ENCODE assay signal across 7 cellular contexts in the genomic region with DNA sequence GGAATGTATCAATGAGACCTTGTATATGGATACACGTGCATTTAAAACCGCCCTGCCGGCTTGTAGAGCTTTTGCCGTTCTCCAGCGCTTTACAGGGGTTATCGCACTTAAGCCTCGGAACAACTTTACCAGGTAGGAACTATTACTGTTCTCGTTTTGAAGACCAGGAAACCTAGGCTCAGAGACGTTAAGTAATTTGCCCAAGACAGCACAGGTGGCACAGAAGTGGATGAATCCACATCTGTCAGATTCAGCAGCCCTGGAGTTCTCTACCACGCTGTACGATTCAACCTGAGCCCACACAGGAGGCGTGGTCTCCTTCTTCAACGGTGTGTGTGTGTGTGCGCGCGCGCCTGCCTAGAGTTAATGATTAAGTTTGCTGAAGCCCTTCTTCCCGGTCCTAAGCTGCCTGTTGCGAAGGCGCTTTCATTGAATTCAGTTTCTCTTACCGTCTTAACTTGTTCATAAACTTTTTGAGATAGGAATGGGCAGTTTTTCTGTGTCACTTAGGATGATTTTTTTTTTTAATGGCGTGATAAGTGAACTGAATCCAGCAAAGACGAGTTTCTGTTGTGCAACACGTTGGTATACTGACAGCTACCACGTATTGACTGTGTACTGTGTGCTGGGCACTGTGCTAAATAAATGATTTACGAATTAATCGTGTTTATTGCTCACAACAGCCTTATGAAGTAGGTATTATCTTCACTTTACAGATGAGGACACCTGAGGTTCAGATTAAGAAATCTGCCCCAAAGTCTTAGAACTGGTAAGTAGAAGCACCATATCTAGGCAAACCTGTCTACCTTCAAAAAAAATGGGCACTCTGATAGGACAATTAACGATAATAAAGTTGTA.
A peak's percentile ranks its signal among the peaks of the same experiment; 100 is the strongest.
DNase-seq lines count a peak whose midpoint lies in the region; ATAC-seq, FAIRE-seq and TF ChIP-seq lines count a peak whose summit lies in the region.

No MANE protein-coding gene starts in this region.

- no peak for TF ChIP-seq RAD21 in GM12878 (IDR thresholded peaks at IDR 0.05; ENCODE audit: insufficient read depth, low read depth, low read length)

- peak overlapping the region; percentile 71 for H3K9ac ChIP-seq in GM12878 (ENCODE audit: control insufficient read depth, insufficient read depth, low read length)
- H3K9ac ChIP-seq in iPS-20b (ENCODE audit: low read depth, low read length): peak overlapping the region; percentile 75; the same call in 1 of the 2 replicates

- intact Hi-C loops in GM12878 (cut with micrococcal nuclease; ENCODE audit: unreplicated experiment): loop anchor here (1.0 to 10.0 kb wide), 7 partner anchors 43 to 992 kb away; partner anchors contain the start of gene TRIM13

- in situ Hi-C loops in GM12878 (cut with MboI): loop anchor here (5.0 to 10.0 kb wide), 3 partner anchors 722 to 982 kb away; no protein-coding TSS in a partner anchor

- peak; percentile 33 for TF ChIP-seq POLR2A in GM12878 (IDR thresholded peaks at IDR 0.05; ENCODE audit: low read depth, low read length)

- H3K4me1 ChIP-seq in GM12878 (ENCODE audit: control insufficient read depth, insufficient read depth, low read length) (peaks cover 4% of the 10 kb centered on the region; the same call in 1 of the 2 replicates), iPS-20b (ENCODE audit: insufficient read depth, low read length) (peaks cover 19% of the 10 kb centered on the region; the same call in 1 of the 2 replicates)

- H4K20me1 ChIP-seq in GM12878 (ENCODE audit: control insufficient read depth, insufficient read depth): no peaks in the 10 kb centered on the region

- H3K9me3 ChIP-seq in GM12878 (replicated peaks; ENCODE audit: control insufficient read depth, insufficient read depth, low read length) (no peaks in the 10 kb centered on the region), iPS-20b (ENCODE audit: insufficient read depth, low read depth, low read length) (no peaks in the 10 kb centered on the region)

- H3K27ac ChIP-seq in GM12878 (ENCODE audit: control insufficient read depth, insufficient read depth): peak overlapping the region; percentile 70
- no peak overlapping the region for H3K27ac ChIP-seq in iPS-20b (ENCODE audit: low read length)

- peak overlapping the region; percentile 89 for H2AFZ ChIP-seq in GM12878 (ENCODE audit: control insufficient read depth, low read depth, low read length)

- DNase-seq in NCI-H187 (lab: John Stamatoyannopoulos, UW): peak; percentile 57 to 92
- DNase-seq in T-helper 22 cell (ENCODE audit: low read depth): peak; percentile 66
- peak; percentile 62 for DNase-seq in GM12878 (ENCODE audit: low read depth, low spot score)
- DNase-seq in stimulated activated CD4-positive, alpha-beta T cell treated with anti-CD3 and anti-CD28 coated beads, Interleukin-12 subunit alpha, Interleukin-12 subunit beta, amount 100 ng/mL, for 48 hours (ENCODE audit: low read depth in 2 of 3, low spot score in 1 of 3): peak; percentile 59 to 75 (median 63)

- CTCF ChIA-PET in GM12878 (lab: Yijun Ruan, JAX): interaction anchor here (0.6 to 15.3 kb wide), 11 partner anchors 8 to 832 kb away, joined by 4 to 159 read pairs (median 6); partner anchors contain the start of genes SPRYD7 and TRIM13

- BruUV-seq in GM12878 (replicated peaks; lab: Mats Ljungman, UMichigan): TSS peak; percentile 83

- WGBS in GM12878 (ENCODE audit: insufficient coverage, insufficient replicate concordance, low lambda C conversion rate, missing lambda C conversion rate): 2% methylated on average over 28 of the region's 28 CpGs

- TF ChIP-seq CTCF in GM12878 (IDR thresholded peaks at IDR 0.05 in 2 of 3, conservative IDR thresholded peaks at IDR 0.05 in 1 of 3; ENCODE audit: control insufficient read depth in 2 of 3, extremely low read depth in 1 of 3, insufficient read depth in 1 of 3, low read depth in 3 of 3, low read length in 3 of 3): no peak

- FAIRE-seq in GM12878 (lab: Jason Lieb, UNC): peak; percentile 38

- H3K79me2 ChIP-seq in GM12878 (ENCODE audit: control insufficient read depth, insufficient read depth, low read length): peaks cover 55% of the 10 kb centered on the region

- H3K4me2 ChIP-seq in GM12878 (ENCODE audit: control insufficient read depth, insufficient read depth): peak overlapping the region; percentile 80

- TF ChIP-seq EP300 in GM12878 (IDR thresholded peaks at IDR 0.05; ENCODE audit: borderline replicate concordance in 1 of 2, control insufficient read depth in 1 of 2, low read depth in 2 of 2, low read length in 2 of 2): no peak

- SMC1A ChIA-PET in GM12878 (lab: Charles Lee; ENCODE audit: uncharacterized antibody, unreplicated experiment): interaction anchor here (0.6 to 7.8 kb wide), 13 partner anchors 9 to 831 kb away, joined by 3 to 59 read pairs (median 5); partner anchors contain the start of gene TRIM13

- ATAC-seq in GM18508 (IDR thresholded peaks at IDR 0.05; ENCODE audit: insufficient read depth, unreplicated experiment): peak; percentile 45
- peak; percentile 48 for ATAC-seq in HG02970 (IDR thresholded peaks at IDR 0.05; ENCODE audit: low FRiP score, unreplicated experiment)
- peak; percentile 74 for ATAC-seq in GM12878

- RAD21 ChIA-PET in GM12878 (lab: Charles Lee; ENCODE audit: unreplicated experiment): interaction anchor here (0.6 to 13.9 kb wide), 5 partner anchors 9 to 831 kb away, joined by 3 to 175 read pairs (median 5); partner anchors contain the start of gene TRIM13

- H3K27me3 ChIP-seq in GM12878 (replicated peaks in 1 of 2; ENCODE audit: control insufficient read depth in 2 of 2, insufficient read depth in 2 of 2, low read length in 1 of 2): no peaks in the 10 kb centered on the region
- peaks cover 22% of the 10 kb centered on the region for H3K27me3 ChIP-seq in iPS-20b (ENCODE audit: insufficient read depth, low read length)

- peak overlapping the region; percentile 72 for H3K4me3 ChIP-seq in GM12878
- peak overlapping the region; percentile 86 for H3K4me3 ChIP-seq in iPS-20b (ENCODE audit: low read length)

- H3K36me3 ChIP-seq in GM12878 (ENCODE audit: control insufficient read depth in 2 of 2, insufficient read depth in 2 of 2, low read length in 1 of 2) (no peaks in the 10 kb centered on the region), iPS-20b (ENCODE audit: insufficient read depth, low read depth, low read length) (no peaks in the 10 kb centered on the region)

- POLR2A ChIA-PET in GM12878 (lab: Charles Lee): interaction anchor here (0.5 to 7.9 kb wide), 8 partner anchors 11 to 829 kb away, joined by 3 to 80 read pairs (median 4); partner anchors contain the start of gene TRIM13

TF ChIP-seq in GM12878, 131 proteins besides CTCF, POLR2A, EP300 and RAD21 (continues in another document):
- TF ChIP-seq, protein P1, sequence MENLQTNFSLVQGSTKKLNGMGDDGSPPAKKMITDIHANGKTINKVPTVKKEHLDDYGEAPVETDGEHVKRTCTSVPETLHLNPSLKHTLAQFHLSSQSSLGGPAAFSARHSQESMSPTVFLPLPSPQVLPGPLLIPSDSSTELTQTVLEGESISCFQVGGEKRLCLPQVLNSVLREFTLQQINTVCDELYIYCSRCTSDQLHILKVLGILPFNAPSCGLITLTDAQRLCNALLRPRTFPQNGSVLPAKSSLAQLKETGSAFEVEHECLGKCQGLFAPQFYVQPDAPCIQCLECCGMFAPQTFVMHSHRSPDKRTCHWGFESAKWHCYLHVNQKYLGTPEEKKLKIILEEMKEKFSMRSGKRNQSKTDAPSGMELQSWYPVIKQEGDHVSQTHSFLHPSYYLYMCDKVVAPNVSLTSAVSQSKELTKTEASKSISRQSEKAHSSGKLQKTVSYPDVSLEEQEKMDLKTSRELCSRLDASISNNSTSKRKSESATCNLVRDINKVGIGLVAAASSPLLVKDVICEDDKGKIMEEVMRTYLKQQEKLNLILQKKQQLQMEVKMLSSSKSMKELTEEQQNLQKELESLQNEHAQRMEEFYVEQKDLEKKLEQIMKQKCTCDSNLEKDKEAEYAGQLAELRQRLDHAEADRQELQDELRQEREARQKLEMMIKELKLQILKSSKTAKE (IDR thresholded peaks at IDR 0.05; ENCODE audit: low read depth, poor library complexity, severe bottlenecking): peak; percentile 18
- TF ChIP-seq SIN3A (IDR thresholded peaks at IDR 0.05; ENCODE audit: low read depth, low read length) (0 out of 2 replicates have a peak, but pooled peaks have one; percentile 61), LARP7 (IDR thresholded peaks at IDR 0.05) (peak; percentile 67; the same call in 1 of the 2 replicates), BHLHE40 (IDR thresholded peaks at IDR 0.05; ENCODE audit: borderline replicate concordance in 1 of 2, low read depth in 2 of 2, low read length in 1 of 2) (peak; percentile 7 to 21; a peak in 1 of 4 replicates), SMARCA5 (IDR thresholded peaks at IDR 0.05) (peak; percentile 88), MXI1 (IDR thresholded peaks at IDR 0.05; ENCODE audit: low read depth, low read length) (peak; percentile 36; the same call in 1 of the 2 replicates), CREB1 (IDR thresholded peaks at IDR 0.05; ENCODE audit: low read depth) (0 out of 2 replicates have a peak, but pooled peaks have one; percentile 18), MYB (IDR thresholded peaks at IDR 0.05; ENCODE audit: borderline replicate concordance, low read depth, low read length) (no peak), PML (IDR thresholded peaks at IDR 0.05; ENCODE audit: low read length) (0 out of 2 replicates have a peak, but pooled peaks have one; percentile 43)
- TF ChIP-seq, protein P2, sequence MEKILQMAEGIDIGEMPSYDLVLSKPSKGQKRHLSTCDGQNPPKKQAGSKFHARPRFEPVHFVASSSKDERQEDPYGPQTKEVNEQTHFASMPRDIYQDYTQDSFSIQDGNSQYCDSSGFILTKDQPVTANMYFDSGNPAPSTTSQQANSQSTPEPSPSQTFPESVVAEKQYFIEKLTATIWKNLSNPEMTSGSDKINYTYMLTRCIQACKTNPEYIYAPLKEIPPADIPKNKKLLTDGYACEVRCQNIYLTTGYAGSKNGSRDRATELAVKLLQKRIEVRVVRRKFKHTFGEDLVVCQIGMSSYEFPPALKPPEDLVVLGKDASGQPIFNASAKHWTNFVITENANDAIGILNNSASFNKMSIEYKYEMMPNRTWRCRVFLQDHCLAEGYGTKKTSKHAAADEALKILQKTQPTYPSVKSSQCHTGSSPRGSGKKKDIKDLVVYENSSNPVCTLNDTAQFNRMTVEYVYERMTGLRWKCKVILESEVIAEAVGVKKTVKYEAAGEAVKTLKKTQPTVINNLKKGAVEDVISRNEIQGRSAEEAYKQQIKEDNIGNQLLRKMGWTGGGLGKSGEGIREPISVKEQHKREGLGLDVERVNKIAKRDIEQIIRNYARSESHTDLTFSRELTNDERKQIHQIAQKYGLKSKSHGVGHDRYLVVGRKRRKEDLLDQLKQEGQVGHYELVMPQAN (conservative IDR thresholded peaks at IDR 0.05): peak; percentile 85
